Comparison of ENCODE assay signal across 8 cellular contexts in genomic region chr2:134245340-134245984, GRCh38. TPM values are rescaled to one million over a fixed set of nuclear protein-coding genes. Genes with fewer than 3 reads are reported as not detected.
DNase-seq lines count a peak whose midpoint lies in the region; ATAC-seq and TF ChIP-seq lines count a peak whose summit lies in the region.

No MANE protein-coding gene starts in this region.

- POLR2A ChIA-PET in AG04450 (lab: Yijun Ruan, JAX): no interaction called here

- H3K36me3 Mint-ChIP-seq in chondrocyte (ENCODE audit: low read depth): no peaks in the 10 kb centered on the region

- peak; percentile 85 to 91 for TF ChIP-seq RAD21 in liver (IDR thresholded peaks at IDR 0.05)

- H3K27ac ChIP-seq in AG04450 (ENCODE audit: low read depth, low read length) (no peak overlapping the region), liver (ENCODE audit: low read depth in 1 of 2, low read length in 2 of 2) (no peak overlapping the region)

- H3K9me3 ChIP-seq in AG04450 (ENCODE audit: control insufficient read depth, insufficient read depth, low read length) (no peaks in the 10 kb centered on the region), liver (ENCODE audit: control insufficient read depth in 4 of 4, low read length in 3 of 4) (no peaks in the 10 kb centered on the region)

- H3K9ac ChIP-seq in liver (ENCODE audit: low read depth in 1 of 2, low read length in 2 of 2): no peak overlapping the region

- ATAC-seq in HG03378 (IDR thresholded peaks at IDR 0.05; ENCODE audit: unreplicated experiment): no peak

- CTCF ChIA-PET in AG04450 (lab: Charles Lee): interaction anchor here (0.5 to 5.3 kb wide), 43 partner anchors 8 to 465 kb away, joined by 3 to 50 read pairs (median 4); partner anchors contain the start of gene MGAT5

- no peak overlapping the region for H3K27ac Mint-ChIP-seq in chondrocyte (ENCODE audit: unreplicated experiment)

- H3K4me1 ChIP-seq in liver (ENCODE audit: control insufficient read depth in 4 of 4, insufficient read depth in 4 of 4, low read length in 3 of 4): peaks cover 0 to 5% (median 0%) of the 10 kb centered on the region in 4 donors

- no peaks in the 10 kb centered on the region for H3K9me3 Mint-ChIP-seq in chondrocyte (ENCODE audit: low read depth)

- H3K4me3 Mint-ChIP-seq in chondrocyte (ENCODE audit: unreplicated experiment): no peak overlapping the region

- H3K36me3 ChIP-seq in H7 (replicated peaks; ENCODE audit: control insufficient read depth, insufficient read depth, low read length): no peaks in the 10 kb centered on the region
- H3K36me3 ChIP-seq in liver (ENCODE audit: control insufficient read depth in 4 of 4, insufficient read depth in 3 of 4, low read depth in 1 of 4, low read length in 3 of 4): no peaks in the 10 kb centered on the region

- no peak for DNase-seq in AG04450 (ENCODE audit: low read depth, low spot score)
- peak; percentile 52 for DNase-seq in H7
- peak; percentile 66 for DNase-seq in NCI-H460 (ENCODE audit: extremely low read depth, low read depth)
- peak; percentile 87 for DNase-seq in activated CD4-positive, alpha-beta T cell treated with anti-CD3 and anti-CD28 coated beads for 48 hours
- no peak for DNase-seq in chondrocyte (ENCODE audit: low spot score)
- peak; percentile 50 to 72 (median 55) for DNase-seq in stimulated activated CD4-positive, alpha-beta T cell treated with anti-CD3 and anti-CD28 coated beads, TNF-alpha, amount 100 ng/mL, for 4 hours (ENCODE audit: low read depth in 3 of 3)

- H3K4me1 Mint-ChIP-seq in chondrocyte (ENCODE audit: low read depth): peaks cover 8% of the 10 kb centered on the region

- H3K27me3 ChIP-seq in AG04450 (ENCODE audit: control insufficient read depth, insufficient read depth, low read length): no peaks in the 10 kb centered on the region
- H3K27me3 ChIP-seq in H7 (ENCODE audit: control insufficient read depth, insufficient read depth, low read length): no peaks in the 10 kb centered on the region
- no peaks in the 10 kb centered on the region for H3K27me3 ChIP-seq in liver (ENCODE audit: control insufficient read depth in 4 of 4, insufficient read depth in 4 of 4, low read length in 3 of 4)

- TF ChIP-seq CTCF in AG04450 (IDR thresholded peaks at IDR 0.05; ENCODE audit: low read depth, low read length): peak; percentile 85
- peak; percentile 94 for TF ChIP-seq CTCF in chondrocyte (IDR thresholded peaks at IDR 0.05)
- peak; percentile 72 for TF ChIP-seq CTCF in liver (IDR thresholded peaks at IDR 0.05; ENCODE audit: low read depth, low read length, missing input control)

- 38% methylated on average over 2 of the region's 2 CpGs for WGBS in liver

- no peak overlapping the region for H3K4me3 ChIP-seq in AG04450 (ENCODE audit: low read depth, low read length)
- no peak overlapping the region for H3K4me3 ChIP-seq in H7 (ENCODE audit: insufficient read depth, low read depth, low read length)
- H3K4me3 ChIP-seq in liver (ENCODE audit: low read depth in 1 of 3, low read length in 3 of 3): no peak overlapping the region

- H3K27me3 Mint-ChIP-seq in chondrocyte (ENCODE audit: low read depth): no peaks in the 10 kb centered on the region

TF ChIP-seq in liver, 16 proteins besides CTCF, POLR2A, EP300 and RAD21:
- no peak for TF ChIP-seq RXRA (IDR thresholded peaks at IDR 0.05)
- no peak for TF ChIP-seq SP1 (IDR thresholded peaks at IDR 0.05)
- TF ChIP-seq JUND (IDR thresholded peaks at IDR 0.05): no peak
- TF ChIP-seq HNF4A (conservative IDR thresholded peaks at IDR 0.05): no peak
- no peak for TF ChIP-seq HNF4G (IDR thresholded peaks at IDR 0.05)
- TF ChIP-seq REST (IDR thresholded peaks at IDR 0.05): no peak
- TF ChIP-seq EGR1 (IDR thresholded peaks at IDR 0.05; ENCODE audit: low read depth in 2 of 2): no peak
- TF ChIP-seq FOXA2 (IDR thresholded peaks at IDR 0.05): no peak
- TF ChIP-seq ZBTB33 (IDR thresholded peaks at IDR 0.05): no peak
- no peak for TF ChIP-seq GABPA (IDR thresholded peaks at IDR 0.05 in 1 of 2, conservative IDR thresholded peaks at IDR 0.05 in 1 of 2)
- TF ChIP-seq NR2F2 (IDR thresholded peaks at IDR 0.05): no peak
- TF ChIP-seq YY1 (IDR thresholded peaks at IDR 0.05): no peak
- no peak for TF ChIP-seq FOXA1 (IDR thresholded peaks at IDR 0.05)
- TF ChIP-seq TAF1 (conservative IDR thresholded peaks at IDR 0.05): no peak
- TF ChIP-seq ATF3 (IDR thresholded peaks at IDR 0.05): no peak
- TF ChIP-seq MAX (IDR thresholded peaks at IDR 0.05): no peak

RNA-seq across cellular contexts. Expression of gene MGAT5, which starts 8.4 kb away (rescaled TPM):
- polyA plus RNA-seq in AG04450 (2011; rRNA removed) (115 and 119 TPM in 2 replicates), liver (1 to 10 TPM; 1.8 to 3.5 TPM)
- 166 and 172 TPM in 2 replicates for polyA minus RNA-seq in AG04450 (2011; rRNA and poly(A)+ RNA removed)
- total RNA-seq in H7 (2014; rRNA removed; shearing (Covaris generic)): 25.4 and 26.6 TPM in 2 replicates
- total RNA-seq in NCI-H460 (2014; rRNA removed; shearing (Covaris generic)): 21.5 and 23.0 TPM in 2 replicates
- 12.6 and 15.7 TPM in 2 replicates for polyA plus RNA-seq in NCI-H460 (2014; cell fraction: nucleus; rRNA removed)
- total RNA-seq in chondrocyte (27.6 to 30.0 TPM (median 29.8 TPM) in 3 replicates), liver (10 to 100 TPM in 1 of 2 donors, 1 to 10 TPM in 1; 7.7 to 12.7 TPM)

Comparison
In these comparisons a context has a peak if more than half of its experiments do, and no peak if none do; other contexts are left out.
1. DNase-seq: peak in H7 (single experiment), NCI-H460 (single experiment), activated CD4-positive, alpha-beta T cell treated with anti-CD3 and anti-CD28 coated beads for 48 hours (single experiment) and stimulated activated CD4-positive, alpha-beta T cell treated with anti-CD3 and anti-CD28 coated beads, TNF-alpha, amount 100 ng/mL, for 4 hours (3 of 3); none in AG04450 (single experiment) and chondrocyte (single experiment).
2. Peak in every context shown above with its lines, with median percentiles within 50 percentile points of each other: CTCF ChIP-seq.